14 cellular contexts compared by ENCODE assay signal in the genomic region with DNA sequence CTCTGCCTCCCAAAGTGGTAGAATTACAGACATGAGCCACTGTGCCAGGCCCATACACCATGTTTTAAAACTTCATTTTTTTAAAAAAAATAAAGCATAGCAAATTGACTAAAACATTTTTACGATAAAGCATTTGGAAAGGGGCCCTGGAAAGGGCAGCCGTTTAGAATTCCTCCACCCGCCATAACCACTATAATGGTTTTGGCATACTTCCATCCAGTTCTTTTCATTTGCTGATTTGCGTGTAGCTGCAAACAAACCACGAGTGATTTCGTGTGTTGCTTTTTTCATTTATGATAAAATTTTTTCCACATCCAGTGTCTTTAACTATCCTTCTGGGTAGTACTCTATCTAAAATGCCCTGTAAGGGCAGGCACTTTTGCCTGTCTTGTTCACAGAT.
DNase-seq lines count a peak whose midpoint lies in the region; ATAC-seq and TF ChIP-seq lines count a peak whose summit lies in the region.
"Had no signal": no experiment of that assay in that cellular context is flagged by ENCODE, and none has a peak within 500 bp of the region (broad histone marks: within the 10 kb centered on the region; RNA-seq: fewer than 3 reads in every experiment).

No MANE protein-coding gene starts in this region.

- H3K4me3 Mint-ChIP-seq in activated naive CD4-positive, alpha-beta T cell treated with anti-CD3 and anti-CD28 coated beads, Interleukin-2, amount 10 ng/mL, durations not matched to agents 7 days and 5 days, result no peak overlapping the region

- CTCF ChIA-PET in activated naive CD4-positive, alpha-beta T cell treated with anti-CD3 and anti-CD28 coated beads, Interleukin-2, amount 10 ng/mL, durations not matched to agents 7 days and 5 days (lab: Charles Lee), result no interaction called here

- H3K27ac Mint-ChIP-seq in activated naive CD4-positive, alpha-beta T cell treated with anti-CD3 and anti-CD28 coated beads, Interleukin-2, amount 10 ng/mL, durations not matched to agents 7 days and 5 days, result no peak overlapping the region

- no peak for ATAC-seq in HG02759 (IDR thresholded peaks at IDR 0.05; ENCODE audit: unreplicated experiment)

- H3K36me3 Mint-ChIP-seq in activated naive CD4-positive, alpha-beta T cell treated with anti-CD3 and anti-CD28 coated beads, Interleukin-2, amount 10 ng/mL, durations not matched to agents 7 days and 5 days, result no peaks in the 10 kb centered on the region

- TF ChIP-seq CTCF in AG09309 (IDR thresholded peaks at IDR 0.05; ENCODE audit: control insufficient read depth, insufficient read depth, low read depth, low read length, missing control alignments) (no peak), astrocyte of the spinal cord (IDR thresholded peaks at IDR 0.05; ENCODE audit: low read depth, low read length) (no peak)

- in situ Hi-C loops in astrocyte of the spinal cord (cut with HindIII; ENCODE audit: low sequenced_read_pairs), result no loop called here

- H3K4me1 Mint-ChIP-seq in activated naive CD4-positive, alpha-beta T cell treated with anti-CD3 and anti-CD28 coated beads, Interleukin-2, amount 10 ng/mL, durations not matched to agents 7 days and 5 days, result peaks cover 9% of the 10 kb centered on the region

- peak; percentile 45 for DNase-seq in AG09309 (ENCODE audit: low read depth)
- peak; percentile 40 for DNase-seq in M059J (ENCODE audit: low read depth)
- DNase-seq in astrocyte of the spinal cord (ENCODE audit: low read depth, low spot score), result peak; percentile 69
- DNase-seq in foreskin melanocyte, result peak; percentile 19
- no peak for DNase-seq in activated naive CD4-positive, alpha-beta T cell treated with anti-CD3 and anti-CD28 coated beads, Interleukin-2, amount 10 ng/mL, durations not matched to agents 7 days and 5 days
- no peak for DNase-seq in activated T-cell treated with anti-CD3 and anti-CD28 coated beads, Interleukin-2, amount 50 U/mL, for 1 hour
- DNase-seq: COR-L47, MG63, NCI-H1417, NCI-H2081, NCI-H510A treated with DMSO at 0.1 percent for 48 hours, NCI-H82, SK-N-SH had no signal

- peaks cover 4% of the 10 kb centered on the region for H3K27me3 Mint-ChIP-seq in activated naive CD4-positive, alpha-beta T cell treated with anti-CD3 and anti-CD28 coated beads, Interleukin-2, amount 10 ng/mL, durations not matched to agents 7 days and 5 days

- H3K4me3 ChIP-seq in AG09309 (ENCODE audit: control insufficient read depth, low read depth, low read length), result no peak overlapping the region
- H3K4me3 ChIP-seq in astrocyte of the spinal cord (ENCODE audit: low read depth, low read length), result no peak overlapping the region
- H3K4me3 ChIP-seq: MG63 had no signal

- H3K9me3 Mint-ChIP-seq in activated naive CD4-positive, alpha-beta T cell treated with anti-CD3 and anti-CD28 coated beads, Interleukin-2, amount 10 ng/mL, durations not matched to agents 7 days and 5 days, result no peaks in the 10 kb centered on the region

Comparison
In these comparisons a context has a peak if more than half of its experiments do, and no peak if none do; other contexts are left out.
1. DNase-seq: peak in AG09309 (single experiment), M059J (single experiment), astrocyte of the spinal cord (single experiment) and foreskin melanocyte (single experiment); none in activated naive CD4-positive, alpha-beta T cell treated with anti-CD3 and anti-CD28 coated beads, Interleukin-2, amount 10 ng/mL, durations not matched to agents 7 days and 5 days (single experiment) and activated T-cell treated with anti-CD3 and anti-CD28 coated beads, Interleukin-2, amount 50 U/mL, for 1 hour (single experiment).